8 cellular contexts compared by ENCODE assay signal in genomic region chr9:123338710-123339665, GRCh38. TPM values are rescaled to one million over a fixed set of nuclear protein-coding genes. Genes with fewer than 3 reads are reported as not detected.
DNase-seq lines count a peak whose midpoint lies in the region; ATAC-seq and TF ChIP-seq lines count a peak whose summit lies in the region.

No MANE protein-coding gene starts in this region.

- H3K4me2 ChIP-seq in neural progenitor cell, result no peak overlapping the region

- H3K27me3 Mint-ChIP-seq in T-cell (no peaks in the 10 kb centered on the region), neural progenitor cell (ENCODE audit: insufficient read depth, low read depth) (peaks cover 10% of the 10 kb centered on the region)

- H3K27ac Mint-ChIP-seq in T-cell (peak overlapping the region; percentile 82 to 93), neural progenitor cell (peak overlapping the region; percentile 91)

- no peak overlapping the region for H3K4me3 ChIP-seq in neural progenitor cell
- peak overlapping the region; percentile 14 to 19 for H3K4me3 ChIP-seq in aorta (ENCODE audit: low read length in 2 of 2)

- ATAC-seq in GM18517 (IDR thresholded peaks at IDR 0.05; ENCODE audit: unreplicated experiment) (peak; percentile 72), HG02885 (IDR thresholded peaks at IDR 0.05; ENCODE audit: poor library complexity, unreplicated experiment) (peak; percentile 74), T-cell (replicated peaks in 1 of 4) (peak; percentile 68 to 69 (median 69)), aorta (ENCODE audit: low FRiP score) (peak; percentile 51)

- CTCF ChIA-PET in T-cell (lab: Charles Lee), result interaction anchor here (0.6 to 2.5 kb wide), 5 partner anchors 11 to 1417 kb away, joined by 3 to 14 read pairs (median 4); no protein-coding TSS in a partner anchor

- H3K4me3 Mint-ChIP-seq in T-cell (peak overlapping the region; percentile 73 to 85 (median 84)), neural progenitor cell (peak overlapping the region; percentile 64)

- H3K9ac ChIP-seq in neural progenitor cell, result no peak overlapping the region

- DNase-seq in T-cell (peak in 27 of 34 experiments; percentile 12 to 55 (median 30)), amniotic epithelial cell (ENCODE audit: low read depth) (peak; percentile 78), neural progenitor cell (ENCODE audit: low spot score) (no peak), aorta (peak in 1 of 2 donors; percentile 63), AG08395 (ENCODE audit: low spot score) (no peak), NCI-H510A (lab: John Stamatoyannopoulos, UW) (no peak)

- 19 to 24% methylated on average over 35 of the region's 35 CpGs for WGBS in aorta, 2 donors

- POLR2A ChIA-PET in T-cell (lab: Charles Lee), result interaction anchor here (0.5 to 1.2 kb wide), 5 partner anchors 16 to 1020 kb away, joined by 3 to 7 read pairs (median 5); partner anchors contain the start of gene RC3H2 (in 1 of the 2)

- H3K4me1 ChIP-seq in neural progenitor cell (peaks cover 6% of the 10 kb centered on the region), aorta (ENCODE audit: control insufficient read depth in 1 of 2, insufficient read depth in 2 of 2, low read length in 2 of 2) (no peaks in the 10 kb centered on the region)

- no peaks in the 10 kb centered on the region for H3K79me2 ChIP-seq in neural progenitor cell (ENCODE audit: low read depth)

- no peaks in the 10 kb centered on the region for H3F3A ChIP-seq in neural progenitor cell (ENCODE audit: low read depth)

- peaks cover 32 to 55% (median 38%) of the 10 kb centered on the region in 3 donors for H3K4me1 Mint-ChIP-seq in T-cell
- peaks cover 49% of the 10 kb centered on the region for H3K4me1 Mint-ChIP-seq in neural progenitor cell

- no peak for TF ChIP-seq CTCF in neural progenitor cell (IDR thresholded peaks at IDR 0.05)

- no peaks in the 10 kb centered on the region for H4K20me1 ChIP-seq in neural progenitor cell (ENCODE audit: low read depth)

- H3K36me3 ChIP-seq in neural progenitor cell (no peaks in the 10 kb centered on the region), aorta (ENCODE audit: control insufficient read depth in 1 of 2, insufficient read depth in 2 of 2, low read length in 1 of 2) (no peaks in the 10 kb centered on the region)

- H3K27ac ChIP-seq in neural progenitor cell, result no peak overlapping the region
- H3K27ac ChIP-seq in aorta (ENCODE audit: low read depth in 1 of 2, low read length in 2 of 2), result no peak overlapping the region

- intact Hi-C loops in aorta (cut with DNase I), result no loop called here

- H3K9me3 Mint-ChIP-seq in T-cell, result no peaks in the 10 kb centered on the region
- no peaks in the 10 kb centered on the region for H3K9me3 Mint-ChIP-seq in neural progenitor cell

- no peaks in the 10 kb centered on the region for H3K9me3 ChIP-seq in neural progenitor cell (ENCODE audit: low read depth)
- no peaks in the 10 kb centered on the region for H3K9me3 ChIP-seq in aorta (ENCODE audit: control insufficient read depth, low read length)

- H3K36me3 Mint-ChIP-seq in T-cell (no peaks in the 10 kb centered on the region), neural progenitor cell (no peaks in the 10 kb centered on the region)

- H3K27me3 ChIP-seq in neural progenitor cell (no peaks in the 10 kb centered on the region), aorta (ENCODE audit: control insufficient read depth in 1 of 2, insufficient read depth in 2 of 2, low read length in 1 of 2) (no peaks in the 10 kb centered on the region)

- H2AFZ ChIP-seq in neural progenitor cell (replicated peaks), result peak overlapping the region; percentile 64

RNA-seq across cellular contexts. Expression of gene CRB2, which starts 17.0 kb away (rescaled TPM):
- total RNA-seq in T-cell (under 1 TPM in 2 of 5 donors, not detected in 3; 0.09 to 0.20 TPM), neural progenitor cell (ENCODE audit: low replicate concordance) (18.5 and 70.7 TPM in 2 replicates), aorta (under 1 TPM in 1 of 2 donors, not detected in 1; 0.15 TPM)
- under 1 TPM in 1 of 2 donors, not detected in 1; 0.03 TPM for polyA plus RNA-seq in aorta

Comparison
In these comparisons a context has a peak if more than half of its experiments do, and no peak if none do; other contexts are left out.
1. DNase-seq: peak in T-cell (27 of 34) and amniotic epithelial cell (single experiment); none in neural progenitor cell (single experiment), AG08395 (single experiment) and NCI-H510A (single experiment).
2. RNA of gene CRB2, which starts 17.0 kb away (total RNA-seq): 18.5 to 70.7 TPM in neural progenitor cell; 0.15 TPM in aorta and 0.09 to 0.20 TPM in T-cell; every median in the first group is over 10 times any median in the second.
3. Peak in every context shown above with its lines, with median percentiles within 50 percentile points of each other: ATAC-seq.